ENCODE assay signal across 15 cellular contexts in the genomic region with DNA sequence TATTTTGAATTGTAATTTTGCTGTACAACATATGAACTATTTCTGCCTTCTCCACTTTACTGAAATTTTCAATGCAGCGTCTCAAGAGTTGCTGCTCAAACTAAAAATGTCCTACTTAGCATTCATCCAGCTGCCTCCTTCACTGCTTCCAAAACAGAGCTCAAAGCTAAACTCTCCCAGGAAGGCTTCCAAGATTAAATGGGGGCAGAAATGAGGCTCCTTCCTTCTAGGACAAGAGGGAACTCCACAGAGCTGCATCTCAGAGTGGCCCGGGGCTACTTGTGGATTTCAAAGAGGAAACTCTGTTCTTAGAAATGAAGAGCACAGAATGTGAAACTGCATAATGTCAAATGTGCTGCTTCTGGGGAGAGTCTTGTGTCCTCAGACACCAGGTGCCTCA.
A peak's percentile ranks its signal among the peaks of the same experiment; 100 is the strongest.
DNase-seq lines count a peak whose midpoint lies in the region; ATAC-seq and TF ChIP-seq lines count a peak whose summit lies in the region.
"Had no signal": no experiment of that assay in that cellular context is flagged by ENCODE, and none has a peak within 500 bp of the region (broad histone marks: within the 10 kb centered on the region; RNA-seq: fewer than 3 reads in every experiment).

No MANE protein-coding gene starts in this region.

- no peak overlapping the region for H3K4me3 ChIP-seq in right atrium auricular region
- H3K4me3 ChIP-seq: BLaER1, HAP-1 had no signal

- intact Hi-C loops in Right ventricle myocardium superior (cut with DNase I) = no loop called here

- no peaks in the 10 kb centered on the region for H3K9me3 Mint-ChIP-seq in natural killer cell treated with Interleukin-12 subunit alpha and Interleukin-12 subunit beta and Interleukin-15 and Interleukin-18, amount 100 ng/mL, for 72 hours
- H3K9me3 Mint-ChIP-seq: CD8-positive, alpha-beta memory T cell had no signal

- no peak overlapping the region for H3K27ac ChIP-seq in right atrium auricular region
- H3K27ac ChIP-seq: 22Rv1, BLaER1 had no signal

- TF ChIP-seq CTCF in right atrium auricular region (IDR thresholded peaks at IDR 0.05) = no peak
- no peak for TF ChIP-seq CTCF in omental fat pad (IDR thresholded peaks at IDR 0.05)

- ATAC-seq in Right ventricle myocardium superior (ENCODE audit: poor library complexity) (no peak), omental fat pad (ENCODE audit: low FRiP score) (no peak)
- ATAC-seq in natural killer cell treated with Interleukin-12 subunit alpha and Interleukin-12 subunit beta and Interleukin-15 and Interleukin-18, amount 100 ng/mL, for 72 hours = no peak
- ATAC-seq: HepG2 had no signal

- no peaks in the 10 kb centered on the region for H3K9me3 ChIP-seq in right atrium auricular region
- H3K9me3 ChIP-seq: BLaER1, Caco-2, HAP-1 had no signal

- peak; percentile 46 for DNase-seq in right atrium auricular region (ENCODE audit: low spot score)
- DNase-seq in Right ventricle myocardium superior = no peak
- DNase-seq in inferior parietal cortex (ENCODE audit: extremely low spot score) = peak; percentile 63
- peak; percentile 37 for DNase-seq in pons (ENCODE audit: low spot score)
- DNase-seq in NCI-H2171 treated with DMSO at 0.1 percent for 48 hours (lab: John Stamatoyannopoulos, UW) = no peak
- no peak for DNase-seq in natural killer cell treated with Interleukin-12 subunit alpha and Interleukin-12 subunit beta and Interleukin-15 and Interleukin-18, amount 100 ng/mL, for 72 hours (ENCODE audit: low spot score)
- no peak for DNase-seq in omental fat pad (ENCODE audit: low spot score)
- DNase-seq: Caco-2; CD8-positive, alpha-beta memory T cell; DND-41; GF-D8 had no signal

- H3K36me3 Mint-ChIP-seq in natural killer cell treated with Interleukin-12 subunit alpha and Interleukin-12 subunit beta and Interleukin-15 and Interleukin-18, amount 100 ng/mL, for 72 hours = no peaks in the 10 kb centered on the region

- no peaks in the 10 kb centered on the region for H3K27me3 ChIP-seq in right atrium auricular region
- H3K27me3 ChIP-seq: BLaER1 had no signal

- no peak overlapping the region for H3K27ac Mint-ChIP-seq in natural killer cell treated with Interleukin-12 subunit alpha and Interleukin-12 subunit beta and Interleukin-15 and Interleukin-18, amount 100 ng/mL, for 72 hours
- H3K27ac Mint-ChIP-seq: CD8-positive, alpha-beta memory T cell had no signal

- no peaks in the 10 kb centered on the region for H3K4me1 ChIP-seq in right atrium auricular region
- H3K4me1 ChIP-seq: BLaER1, Caco-2, HAP-1 had no signal

- H3K4me3 Mint-ChIP-seq in natural killer cell treated with Interleukin-12 subunit alpha and Interleukin-12 subunit beta and Interleukin-15 and Interleukin-18, amount 100 ng/mL, for 72 hours = no peak overlapping the region
- H3K4me3 Mint-ChIP-seq: CD8-positive, alpha-beta memory T cell had no signal

- no peaks in the 10 kb centered on the region for H3K4me1 Mint-ChIP-seq in natural killer cell treated with Interleukin-12 subunit alpha and Interleukin-12 subunit beta and Interleukin-15 and Interleukin-18, amount 100 ng/mL, for 72 hours (ENCODE audit: low read depth in 2 of 2)
- H3K4me1 Mint-ChIP-seq: CD8-positive, alpha-beta memory T cell had no signal

- peaks cover 12 to 21% of the 10 kb centered on the region in 2 donors for H3K27me3 Mint-ChIP-seq in natural killer cell treated with Interleukin-12 subunit alpha and Interleukin-12 subunit beta and Interleukin-15 and Interleukin-18, amount 100 ng/mL, for 72 hours

- H3K36me3 ChIP-seq in right atrium auricular region = no peaks in the 10 kb centered on the region
- H3K36me3 ChIP-seq: BLaER1, HAP-1 had no signal

Comparison
In these comparisons a context has a peak if more than half of its experiments do, and no peak if none do; other contexts are left out.
1. DNase-seq: peak in right atrium auricular region (single experiment), inferior parietal cortex (single experiment) and pons (single experiment); none in Right ventricle myocardium superior (single experiment), NCI-H2171 treated with DMSO at 0.1 percent for 48 hours (single experiment), natural killer cell treated with Interleukin-12 subunit alpha and Interleukin-12 subunit beta and Interleukin-15 and Interleukin-18, amount 100 ng/mL, for 72 hours (single experiment) and omental fat pad (single experiment).